9 cellular contexts compared by ENCODE assay signal in the genomic region with DNA sequence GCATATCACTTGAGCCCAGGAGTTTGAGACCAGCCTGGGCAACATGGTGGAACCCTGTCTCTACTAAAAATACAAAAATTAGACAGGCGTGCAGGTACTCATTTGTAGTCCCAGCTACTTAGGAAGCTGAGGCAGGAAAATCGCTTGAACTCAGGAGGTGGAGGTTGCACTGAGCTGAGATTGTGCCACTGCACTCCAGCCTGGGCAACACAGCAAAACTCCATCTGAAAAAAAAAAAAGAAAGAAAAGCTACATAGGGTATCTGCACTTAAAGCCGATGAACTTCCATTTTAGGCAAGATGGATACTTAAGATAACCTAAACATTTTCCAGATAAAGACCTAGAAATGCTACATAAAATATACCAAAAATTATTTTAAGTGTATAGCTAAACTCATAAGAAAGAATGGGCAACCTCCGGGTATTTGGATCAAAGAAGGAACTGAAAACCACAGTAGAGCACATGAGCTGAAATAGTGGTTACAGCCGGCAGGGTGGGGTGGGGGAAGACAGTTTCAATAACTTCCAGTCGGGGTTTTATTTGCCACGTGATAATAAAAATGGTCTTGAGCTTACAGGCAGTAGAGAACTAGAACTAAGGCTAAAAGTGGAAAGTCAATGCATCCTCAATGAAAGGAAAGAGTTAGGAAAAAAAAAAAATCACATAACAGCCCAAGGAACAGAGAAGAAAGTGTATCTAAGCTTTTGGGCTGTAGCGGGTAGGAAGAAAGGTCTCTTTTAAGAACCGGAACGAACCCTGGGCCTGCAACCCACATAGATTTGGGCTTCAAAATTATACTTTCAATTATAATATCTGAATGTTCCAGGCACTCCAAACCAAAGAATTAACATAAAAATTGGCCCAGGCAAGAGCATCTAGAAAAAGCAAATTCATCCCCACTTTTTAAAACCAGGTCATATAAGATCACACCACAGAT. TPM values are rescaled to one million over a fixed set of nuclear protein-coding genes. Genes with fewer than 3 reads are reported as not detected.
DNase-seq lines count a peak whose midpoint lies in the region; ATAC-seq and TF ChIP-seq lines count a peak whose summit lies in the region.
"Had no signal": no experiment of that assay in that cellular context is flagged by ENCODE, and none has a peak within 500 bp of the region (broad histone marks: within the 10 kb centered on the region; RNA-seq: fewer than 3 reads in every experiment).

No MANE protein-coding gene starts in this region.

- H3K9me3 ChIP-seq in thyroid gland = no peaks in the 10 kb centered on the region

- TF ChIP-seq POLR2A in thyroid gland (IDR thresholded peaks at IDR 0.05) = no peak

- no peaks in the 10 kb centered on the region for H3K36me3 ChIP-seq in thyroid gland

- H3K4me1 ChIP-seq in thyroid gland = peaks cover 7 to 10% of the 10 kb centered on the region in 2 donors

- peak; percentile 84 for ATAC-seq in HG03066 (IDR thresholded peaks at IDR 0.05; ENCODE audit: low read depth, unreplicated experiment)
- ATAC-seq in stimulated activated effector memory CD8-positive, alpha-beta T cell treated with anti-CD3 and anti-CD28 coated beads, Interleukin-12 subunit alpha, Interleukin-12 subunit beta, amount 100 ng/mL, for 72 hours = peak; percentile 65

- no peak overlapping the region for H3K27ac ChIP-seq in thyroid gland
- H3K27ac ChIP-seq: 22Rv1 had no signal

- intact Hi-C loops in thyroid gland (cut with DNase I) = loop anchor here (10.0 kb wide), 1 partner anchor 175 kb away; a partner anchor contains a TSS

- no peak for TF ChIP-seq CTCF in endothelial cell (IDR thresholded peaks at IDR 0.05; ENCODE audit: unreplicated experiment)
- no peak for TF ChIP-seq CTCF in thyroid gland (IDR thresholded peaks at IDR 0.05)

- no peaks in the 10 kb centered on the region for H3K27me3 Mint-ChIP-seq in endothelial cell (ENCODE audit: unreplicated experiment)

- peaks cover 11% of the 10 kb centered on the region for H3K36me3 Mint-ChIP-seq in endothelial cell (ENCODE audit: low read depth, unreplicated experiment)
- peaks cover 26% of the 10 kb centered on the region for H3K36me3 Mint-ChIP-seq in stimulated activated effector memory CD8-positive, alpha-beta T cell treated with anti-CD3 and anti-CD28 coated beads, Interleukin-12 subunit alpha, Interleukin-12 subunit beta, amount 100 ng/mL, for 72 hours

- H3K27me3 ChIP-seq in thyroid gland = no peaks in the 10 kb centered on the region

- peaks cover 29% of the 10 kb centered on the region for H3K4me1 Mint-ChIP-seq in endothelial cell (ENCODE audit: unreplicated experiment)
- H3K4me1 Mint-ChIP-seq in stimulated activated effector memory CD8-positive, alpha-beta T cell treated with anti-CD3 and anti-CD28 coated beads, Interleukin-12 subunit alpha, Interleukin-12 subunit beta, amount 100 ng/mL, for 72 hours = peaks cover 35% of the 10 kb centered on the region

- H3K9me3 Mint-ChIP-seq in endothelial cell (ENCODE audit: unreplicated experiment) = no peaks in the 10 kb centered on the region
- no peaks in the 10 kb centered on the region for H3K9me3 Mint-ChIP-seq in stimulated activated effector memory CD8-positive, alpha-beta T cell treated with anti-CD3 and anti-CD28 coated beads, Interleukin-12 subunit alpha, Interleukin-12 subunit beta, amount 100 ng/mL, for 72 hours

- no peak overlapping the region for H3K4me3 Mint-ChIP-seq in endothelial cell (ENCODE audit: unreplicated experiment)
- peak overlapping the region; percentile 29 for H3K4me3 Mint-ChIP-seq in stimulated activated effector memory CD8-positive, alpha-beta T cell treated with anti-CD3 and anti-CD28 coated beads, Interleukin-12 subunit alpha, Interleukin-12 subunit beta, amount 100 ng/mL, for 72 hours

- WGBS in thyroid gland, 2 donors = 84% methylated on average over 10 of the region's 10 CpGs

- H3K4me3 ChIP-seq in thyroid gland (replicated peaks in 1 of 3) = no peak overlapping the region

- DNase-seq in SKM-1 treated with dmso at 0.1 percent for 144 hours (lab: John Stamatoyannopoulos, UW; ENCODE audit: unreplicated experiment) (peak; percentile 57), SKM-1 (lab: John Stamatoyannopoulos, UW; ENCODE audit: unreplicated experiment) (no peak), T-helper 1 cell (peak; percentile 10 to 59 (median 20)), endothelial cell (ENCODE audit: low spot score) (no peak), thyroid gland (no peak), T1000 (lab: John Stamatoyannopoulos, UW) (no peak)
- DNase-seq in stimulated activated effector memory CD8-positive, alpha-beta T cell treated with anti-CD3 and anti-CD28 coated beads, Interleukin-12 subunit alpha, Interleukin-12 subunit beta, amount 100 ng/mL, for 72 hours (ENCODE audit: low spot score in 2 of 2) = no peak

- H3K27ac Mint-ChIP-seq in endothelial cell (ENCODE audit: unreplicated experiment) = peak overlapping the region; percentile 22
- peak overlapping the region; percentile 36 for H3K27ac Mint-ChIP-seq in stimulated activated effector memory CD8-positive, alpha-beta T cell treated with anti-CD3 and anti-CD28 coated beads, Interleukin-12 subunit alpha, Interleukin-12 subunit beta, amount 100 ng/mL, for 72 hours

RNA-seq across cellular contexts. Expression of a gene that starts 53.1 kb away (rescaled TPM):
- total RNA-seq in endothelial cell (ENCODE audit: unreplicated experiment) (65.7 TPM), thyroid gland (10 to 100 TPM; 50.5 to 77.9 (median 60.7) TPM)

Comparison
In these comparisons a context has a peak if more than half of its experiments do, and no peak if none do; other contexts are left out.
1. DNase-seq: peak in SKM-1 treated with dmso at 0.1 percent for 144 hours (single experiment) and T-helper 1 cell (5 of 5); none in SKM-1 (single experiment), endothelial cell (single experiment), stimulated activated effector memory CD8-positive, alpha-beta T cell treated with anti-CD3 and anti-CD28 coated beads, Interleukin-12 subunit alpha, Interleukin-12 subunit beta, amount 100 ng/mL, for 72 hours (0 of 2), thyroid gland (0 of 2) and T1000 (single experiment).